ENCODE assay signal across 8 cellular contexts in the genomic region with DNA sequence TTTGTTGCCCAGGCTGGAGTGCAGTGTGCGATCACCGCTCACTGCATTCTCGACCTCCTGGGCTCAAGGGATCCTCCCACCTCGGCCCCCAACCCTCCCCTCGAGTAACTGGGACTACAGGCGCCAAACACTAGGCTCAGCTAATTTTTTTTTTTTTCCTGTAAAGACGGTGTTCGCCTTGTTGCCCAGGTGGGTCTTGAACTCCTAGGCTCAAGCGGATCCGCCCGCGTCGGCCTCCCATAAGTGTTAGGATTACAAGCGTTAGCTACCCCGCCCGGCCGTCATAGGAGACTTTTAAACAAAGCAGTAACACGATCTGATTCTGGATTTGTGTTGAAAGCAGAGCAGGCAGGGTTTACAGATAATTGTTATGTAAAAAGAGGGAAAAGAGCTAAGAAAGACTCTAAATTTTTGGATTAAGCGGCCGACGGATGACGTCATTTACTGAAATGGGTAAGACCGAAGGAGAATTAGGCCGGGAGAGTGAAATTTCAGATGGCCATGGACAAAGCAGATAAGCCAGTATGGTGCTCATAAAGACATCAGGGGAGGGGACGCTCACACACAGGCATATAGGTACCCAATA. TPM values are rescaled to one million over a fixed set of nuclear protein-coding genes. Genes with fewer than 3 reads are reported as not detected.
DNase-seq lines count a peak whose midpoint lies in the region; ATAC-seq lines count a peak whose summit lies in the region.

No MANE protein-coding gene starts in this region.

- H3K36me3 Mint-ChIP-seq in T-helper 2 cell treated with Interferon-gamma antibody and Interleukin-4, amounts not matched to agents 5 μg/mL and 100 μg/mL, for 36 hours (ENCODE audit: low read depth): peaks cover 14% of the 10 kb centered on the region
- H3K36me3 Mint-ChIP-seq in activated T-cell treated with anti-CD3 and anti-CD28 coated beads, Interleukin-2, amount 50 U/mL, for 24 hours (ENCODE audit: low read depth): peaks cover 53% of the 10 kb centered on the region

- peak overlapping the region; percentile 86 to 92 for H3K4me3 ChIP-seq in neuronal stem cell (ENCODE audit: low read length in 2 of 2)

- no CpG with 5 or more reads among the region's 25 CpGs for WGBS in neuronal stem cell (ENCODE audit: extremely low coverage in 2 of 2, insufficient read length in 2 of 2, insufficient replicate concordance in 1 of 2), 2 donors

- H3K9me3 Mint-ChIP-seq in T-helper 2 cell treated with Interferon-gamma antibody and Interleukin-4, amounts not matched to agents 5 μg/mL and 100 μg/mL, for 36 hours: no peaks in the 10 kb centered on the region
- no peaks in the 10 kb centered on the region for H3K9me3 Mint-ChIP-seq in activated T-cell treated with anti-CD3 and anti-CD28 coated beads, Interleukin-2, amount 50 U/mL, for 24 hours

- no peaks in the 10 kb centered on the region for H3K9me3 ChIP-seq in neuronal stem cell (replicated peaks in 1 of 2; ENCODE audit: control insufficient read depth in 2 of 2, insufficient read depth in 1 of 2, low read depth in 1 of 2, low read length in 2 of 2)

- peak overlapping the region; percentile 95 for H3K4me3 Mint-ChIP-seq in T-helper 2 cell treated with Interferon-gamma antibody and Interleukin-4, amounts not matched to agents 5 μg/mL and 100 μg/mL, for 36 hours
- H3K4me3 Mint-ChIP-seq in activated T-cell treated with anti-CD3 and anti-CD28 coated beads, Interleukin-2, amount 50 U/mL, for 24 hours: peak overlapping the region; percentile 85

- no peak overlapping the region for H4K91ac ChIP-seq in neuronal stem cell (ENCODE audit: low read depth, low read length, poor library complexity)

- no peak overlapping the region for H2BK120ac ChIP-seq in neuronal stem cell (ENCODE audit: low read depth, low read length)

- DNase-seq in T-helper 2 cell treated with Interferon-gamma antibody and Interleukin-4, amounts not matched to agents 5 μg/mL and 100 μg/mL, for 36 hours (ENCODE audit: low spot score): peak; percentile 12
- no peak for DNase-seq in T-helper 2 cell
- peak; percentile 76 for DNase-seq in NCI-H2227 (lab: John Stamatoyannopoulos, UW; ENCODE audit: unreplicated experiment)
- DNase-seq in activated T-cell treated with anti-CD3 and anti-CD28 coated beads, Interleukin-2, amount 50 U/mL, for 24 hours: peak; percentile 51
- DNase-seq in fibroblast of the conjunctiva (ENCODE audit: low read depth): peak; percentile 60
- peak; percentile 79 for DNase-seq in neuronal stem cell (ENCODE audit: low spot score)
- no peak for DNase-seq in activated CD4-positive, CD25-positive, alpha-beta regulatory T cell (lab: John Stamatoyannopoulos, UW)

- peak overlapping the region; percentile 58 for H3K4me2 ChIP-seq in neuronal stem cell (ENCODE audit: insufficient read depth, low read length, poor library complexity, severe bottlenecking)

- no peak overlapping the region for H2BK15ac ChIP-seq in neuronal stem cell (ENCODE audit: low read length)

- no peak overlapping the region for H3K23ac ChIP-seq in neuronal stem cell (ENCODE audit: low read depth, low read length, poor library complexity)

- H3K27me3 ChIP-seq in neuronal stem cell (ENCODE audit: control insufficient read depth in 3 of 3, insufficient read depth in 3 of 3, low read depth in 1 of 3, low read length in 3 of 3): no peaks in the 10 kb centered on the region

- peak overlapping the region; percentile 94 for H2AFZ ChIP-seq in neuronal stem cell (ENCODE audit: low read length)

- H3K4me1 ChIP-seq in neuronal stem cell (ENCODE audit: control insufficient read depth in 2 of 2, insufficient read depth in 1 of 2, low read depth in 1 of 2, low read length in 2 of 2): peaks cover 8 to 11% of the 10 kb centered on the region in 2 donors

- no peak overlapping the region for H4K8ac ChIP-seq in neuronal stem cell (ENCODE audit: low read depth, low read length)

- H3K9ac ChIP-seq in neuronal stem cell (ENCODE audit: low read depth, low read length, poor library complexity): no peak overlapping the region

- peak; percentile 18 for ATAC-seq in HG02943 (IDR thresholded peaks at IDR 0.05; ENCODE audit: low read depth, unreplicated experiment)

- H3K27me3 Mint-ChIP-seq in T-helper 2 cell treated with Interferon-gamma antibody and Interleukin-4, amounts not matched to agents 5 μg/mL and 100 μg/mL, for 36 hours (ENCODE audit: low read depth): no peaks in the 10 kb centered on the region
- no peaks in the 10 kb centered on the region for H3K27me3 Mint-ChIP-seq in activated T-cell treated with anti-CD3 and anti-CD28 coated beads, Interleukin-2, amount 50 U/mL, for 24 hours

- no peak overlapping the region for H3K14ac ChIP-seq in neuronal stem cell (ENCODE audit: low read length)

- H2BK12ac ChIP-seq in neuronal stem cell (ENCODE audit: low read length): no peak overlapping the region

- no peaks in the 10 kb centered on the region for H3K79me1 ChIP-seq in neuronal stem cell (ENCODE audit: low read depth, low read length)

- H2BK5ac ChIP-seq in neuronal stem cell (ENCODE audit: low read length): peak overlapping the region; percentile 93

- H3K27ac ChIP-seq in neuronal stem cell (replicated peaks; ENCODE audit: low read length): peak overlapping the region; percentile 91

- H3K18ac ChIP-seq in neuronal stem cell (ENCODE audit: low read length): peak overlapping the region; percentile 91

- peak overlapping the region; percentile 99 for H3K27ac Mint-ChIP-seq in T-helper 2 cell treated with Interferon-gamma antibody and Interleukin-4, amounts not matched to agents 5 μg/mL and 100 μg/mL, for 36 hours
- H3K27ac Mint-ChIP-seq in activated T-cell treated with anti-CD3 and anti-CD28 coated beads, Interleukin-2, amount 50 U/mL, for 24 hours: peak overlapping the region; percentile 99

- H2AK5ac ChIP-seq in neuronal stem cell (ENCODE audit: low read depth, low read length): no peak overlapping the region

- H3K36me3 ChIP-seq in neuronal stem cell (replicated peaks in 1 of 2; ENCODE audit: control insufficient read depth in 2 of 2, insufficient read depth in 2 of 2, low read length in 2 of 2): peaks cover 0 to 30% of the 10 kb centered on the region in 2 donors

- peaks cover 34% of the 10 kb centered on the region for H3K4me1 Mint-ChIP-seq in T-helper 2 cell treated with Interferon-gamma antibody and Interleukin-4, amounts not matched to agents 5 μg/mL and 100 μg/mL, for 36 hours (ENCODE audit: low read depth)
- H3K4me1 Mint-ChIP-seq in activated T-cell treated with anti-CD3 and anti-CD28 coated beads, Interleukin-2, amount 50 U/mL, for 24 hours (ENCODE audit: low read depth): peaks cover 53% of the 10 kb centered on the region

- no peak overlapping the region for H3K4ac ChIP-seq in neuronal stem cell (ENCODE audit: low read length)

RNA-seq across cellular contexts. Expression of gene TSTD2, which starts 0.7 kb away (rescaled TPM):
- polyA plus RNA-seq in neuronal stem cell (2013, experiment 1 of 2): 19.4 TPM
- 18.9 TPM for polyA plus RNA-seq in neuronal stem cell (2013, experiment 2 of 2)

RNA-seq across cellular contexts. Expression of gene NCBP1, which starts 1.1 kb away (rescaled TPM):
- polyA plus RNA-seq in neuronal stem cell (2013, experiment 1 of 2): 20.3 TPM
- polyA plus RNA-seq in neuronal stem cell (2013, experiment 2 of 2): 21.2 TPM

Comparison
In these comparisons a context has a peak if more than half of its experiments do, and no peak if none do; other contexts are left out.
1. DNase-seq: peak in T-helper 2 cell treated with Interferon-gamma antibody and Interleukin-4, amounts not matched to agents 5 μg/mL and 100 μg/mL, for 36 hours (single experiment), NCI-H2227 (single experiment), activated T-cell treated with anti-CD3 and anti-CD28 coated beads, Interleukin-2, amount 50 U/mL, for 24 hours (single experiment), fibroblast of the conjunctiva (single experiment) and neuronal stem cell (single experiment); none in T-helper 2 cell (0 of 5) and activated CD4-positive, CD25-positive, alpha-beta regulatory T cell (0 of 4).